In genomic region chr7:99979814-99980225, GRCh38 we compare ENCODE assay signal across 8 cellular contexts. TPM values are rescaled to one million over a fixed set of nuclear protein-coding genes. Genes with fewer than 3 reads are reported as not detected.
DNase-seq lines count a peak whose midpoint lies in the region; TF ChIP-seq lines count a peak whose summit lies in the region.
"Not testable (repeated sequence)": the region's sequence is repeated elsewhere in the genome, so short reads cannot be mapped to it uniquely, and the experiment has no call there.

No MANE protein-coding gene starts in this region.

- not testable (repeated sequence) for H3K9ac ChIP-seq in BLaER1; GM23248; neural cell (ENCODE audit: low read length)

- WGBS in GM23248 (ENCODE audit: low coverage in 1 of 2, low lambda C conversion rate in 2 of 2, missing lambda C conversion rate in 2 of 2), 2 experiments = 15 to 16% methylated on average over 10 of the region's 10 CpGs

- not testable (repeated sequence) for H3K79me2 ChIP-seq in GM23248 (ENCODE audit: insufficient read depth); neural cell (replicated peaks; ENCODE audit: insufficient read depth, low read length)

- in situ Hi-C loops in GM23248 (cut with MboI) = not testable (repeated sequence)

- H3K9me3 ChIP-seq in BLaER1; GM23248 (ENCODE audit: low read depth); WERI-Rb-1 (ENCODE audit: severe bottlenecking); neural cell (ENCODE audit: low read length): not testable (repeated sequence)

- H3K9me2 ChIP-seq in GM23248 (ENCODE audit: insufficient read depth); neural cell (ENCODE audit: insufficient read depth, low read length): not testable (repeated sequence)

- TF ChIP-seq EP300 in neural cell (conservative IDR thresholded peaks at IDR 0.05; ENCODE audit: poor library complexity, severe bottlenecking) = not testable (repeated sequence)

- H3K4me3 ChIP-seq in BLaER1; GM23248; WERI-Rb-1 (ENCODE audit: low read depth, low read length); fibroblast of villous mesenchyme (ENCODE audit: low read depth, low read length); neural cell (ENCODE audit: low read length): not testable (repeated sequence)

- H3K4me2 ChIP-seq in BLaER1 = peak overlapping the region; percentile 28; the same call in 1 of the 2 replicates
- H3K4me2 ChIP-seq in GM23248 (ENCODE audit: unreplicated experiment); neural cell (ENCODE audit: low read length): not testable (repeated sequence)

- not testable (repeated sequence) for H4K20me1 ChIP-seq in BLaER1; GM23248 (ENCODE audit: insufficient read depth); neural cell (ENCODE audit: insufficient read depth)

- H3K36me3 ChIP-seq in BLaER1; GM23248 (ENCODE audit: low read depth); WERI-Rb-1; neural cell (ENCODE audit: insufficient read depth, low read length): not testable (repeated sequence)

- H3K27me3 ChIP-seq in BLaER1; GM23248 (replicated peaks; ENCODE audit: insufficient read depth); WERI-Rb-1 (ENCODE audit: insufficient read depth, low read depth, severe bottlenecking); neural cell (ENCODE audit: insufficient read depth, low read depth, low read length): not testable (repeated sequence)

- DNase-seq in GM23248 (peak; percentile 23), NCI-H2227 (lab: John Stamatoyannopoulos, UW; ENCODE audit: unreplicated experiment) (peak; percentile 73), WERI-Rb-1 (peak; percentile 57), fibroblast of villous mesenchyme (ENCODE audit: low read depth) (peak; percentile 8)
- peak; percentile 67 for DNase-seq in activated naive CD4-positive, alpha-beta T cell treated with anti-CD3 and anti-CD28 coated beads, Interleukin-2, amount 50 U/mL, for 16 hours
- DNase-seq in stimulated activated CD8-positive, alpha-beta memory T cell treated with anti-CD3 and anti-CD28 coated beads, Interleukin-15, amount 100 ng/mL, for 4 hours (ENCODE audit: low read depth in 2 of 2) = peak; percentile 19 to 22

- H3F3A ChIP-seq in GM23248 (ENCODE audit: insufficient read depth); neural cell (ENCODE audit: insufficient read depth, low read length, poor library complexity, severe bottlenecking): not testable (repeated sequence)

- peak; percentile 48 for TF ChIP-seq CTCF in WERI-Rb-1 (IDR thresholded peaks at IDR 0.05; ENCODE audit: low read depth, low read length)
- TF ChIP-seq CTCF in fibroblast of villous mesenchyme (IDR thresholded peaks at IDR 0.05; ENCODE audit: insufficient read depth, low read depth, low read length) = peak; percentile 45
- TF ChIP-seq CTCF in neural cell (IDR thresholded peaks at IDR 0.05; ENCODE audit: poor library complexity, severe bottlenecking) = peak; percentile 81

- H3K27ac ChIP-seq in BLaER1; GM23248; WERI-Rb-1; neural cell (ENCODE audit: low read length): not testable (repeated sequence)

- H3K4me1 ChIP-seq in BLaER1 = peaks cover 13% of the 10 kb centered on the region; the same call in 1 of the 2 replicates
- H3K4me1 ChIP-seq in GM23248 (ENCODE audit: insufficient read depth) = not testable (repeated sequence)

- TF ChIP-seq RAD21 in neural cell (conservative IDR thresholded peaks at IDR 0.05) = peak; percentile 72

- H2AFZ ChIP-seq in GM23248; neural cell (ENCODE audit: low read depth, low read length): not testable (repeated sequence)

TF ChIP-seq in neural cell, 6 proteins besides CTCF, POLR2A, EP300 and RAD21:
- peak; percentile 70 for TF ChIP-seq SMC3 (conservative IDR thresholded peaks at IDR 0.05; ENCODE audit: poor library complexity)

RNA-seq across cellular contexts. Expression of gene AZGP1, which starts 4.0 kb away (rescaled TPM):
- not detected in 2 replicates for total RNA-seq in GM23248 (2014; rRNA removed; shearing (Covaris generic))
- polyA plus RNA-seq in GM23248 (2016; fragmentation: Nextera tagmentation; extraction: Ambion mirVana) = not detected in 2 replicates
- total RNA-seq in fibroblast of villous mesenchyme = not detected in 2 replicates
- not detected in 2 replicates for polyA plus RNA-seq in neural cell
- not detected in 2 replicates for polyA minus RNA-seq in neural cell

RNA-seq across cellular contexts. Expression of gene ZKSCAN1, which starts 35.6 kb away (rescaled TPM):
- total RNA-seq in GM23248 (2014; rRNA removed; shearing (Covaris generic)) = 17.8 and 21.9 TPM in 2 replicates
- polyA plus RNA-seq in GM23248 (2016; fragmentation: Nextera tagmentation; extraction: Ambion mirVana) = 33.7 and 37.0 TPM in 2 replicates
- total RNA-seq in fibroblast of villous mesenchyme = 29.6 and 41.9 TPM in 2 replicates
- 26.6 and 27.1 TPM in 2 replicates for polyA plus RNA-seq in neural cell
- polyA minus RNA-seq in neural cell = 121 and 137 TPM in 2 replicates

RNA-seq across cellular contexts. Expression of gene GJC3, which starts 50.4 kb away (rescaled TPM):
- not detected in 2 replicates for total RNA-seq in GM23248 (2014; rRNA removed; shearing (Covaris generic))
- polyA plus RNA-seq in GM23248 (2016; fragmentation: Nextera tagmentation; extraction: Ambion mirVana) = not detected in 2 replicates
- total RNA-seq in fibroblast of villous mesenchyme = not detected in 2 replicates
- not detected in 2 replicates for polyA plus RNA-seq in neural cell
- not detected in 2 replicates for polyA minus RNA-seq in neural cell

Comparison
In these comparisons a context has a peak if more than half of its experiments do, and no peak if none do; other contexts are left out.
1. DNase-seq: peak in every context shown above with its lines; median percentile 73 in NCI-H2227; 67 in activated naive CD4-positive, alpha-beta T cell treated with anti-CD3 and anti-CD28 coated beads, Interleukin-2, amount 50 U/mL, for 16 hours; 57 in WERI-Rb-1; 23 in GM23248; 20 in stimulated activated CD8-positive, alpha-beta memory T cell treated with anti-CD3 and anti-CD28 coated beads, Interleukin-15, amount 100 ng/mL, for 4 hours; 8 in fibroblast of villous mesenchyme.